In the genomic region with DNA sequence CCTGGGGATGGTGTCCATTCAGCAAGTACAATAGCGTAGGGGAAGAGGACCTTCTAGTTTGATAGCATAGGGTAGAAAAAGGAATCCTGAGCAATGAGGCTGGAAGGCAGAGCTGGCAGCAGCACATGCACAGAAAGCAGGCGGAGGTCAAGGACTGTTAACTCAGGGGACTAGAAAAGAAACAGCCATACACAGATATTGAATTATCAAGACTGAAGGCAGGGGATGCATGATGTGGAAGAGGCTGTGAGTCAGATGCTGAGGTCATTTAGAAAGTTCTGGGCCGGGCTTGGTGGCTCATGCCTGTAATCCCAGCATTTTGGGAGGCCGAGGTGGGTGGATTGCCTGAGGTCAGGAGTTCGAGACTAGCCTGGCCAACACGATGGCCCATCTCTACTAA, we compare ENCODE assay signal across 1 cellular context.
TF ChIP-seq lines count a peak whose summit lies in the region.

No MANE protein-coding gene starts in this region.

TF ChIP-seq in IMR-90, 13 proteins besides CTCF, POLR2A, EP300 and RAD21 (continued from another document):
- TF ChIP-seq MAZ (IDR thresholded peaks at IDR 0.05; ENCODE audit: borderline replicate concordance, low read depth, low read length), result no peak
- TF ChIP-seq FOS (IDR thresholded peaks at IDR 0.05; ENCODE audit: low read depth, low read length), result peak; percentile 41; the same call in 1 of the 2 replicates
- TF ChIP-seq, protein P1, sequence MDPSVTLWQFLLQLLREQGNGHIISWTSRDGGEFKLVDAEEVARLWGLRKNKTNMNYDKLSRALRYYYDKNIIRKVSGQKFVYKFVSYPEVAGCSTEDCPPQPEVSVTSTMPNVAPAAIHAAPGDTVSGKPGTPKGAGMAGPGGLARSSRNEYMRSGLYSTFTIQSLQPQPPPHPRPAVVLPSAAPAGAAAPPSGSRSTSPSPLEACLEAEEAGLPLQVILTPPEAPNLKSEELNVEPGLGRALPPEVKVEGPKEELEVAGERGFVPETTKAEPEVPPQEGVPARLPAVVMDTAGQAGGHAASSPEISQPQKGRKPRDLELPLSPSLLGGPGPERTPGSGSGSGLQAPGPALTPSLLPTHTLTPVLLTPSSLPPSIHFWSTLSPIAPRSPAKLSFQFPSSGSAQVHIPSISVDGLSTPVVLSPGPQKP (IDR thresholded peaks at IDR 0.05; ENCODE audit: borderline replicate concordance, low read depth, low read length), result no peak
- TF ChIP-seq MXI1 (IDR thresholded peaks at IDR 0.05; ENCODE audit: borderline replicate concordance, low read depth, low read length), result no peak
- no peak for TF ChIP-seq SMC3 (IDR thresholded peaks at IDR 0.05; ENCODE audit: low read depth, low read length)
